In the genomic region with DNA sequence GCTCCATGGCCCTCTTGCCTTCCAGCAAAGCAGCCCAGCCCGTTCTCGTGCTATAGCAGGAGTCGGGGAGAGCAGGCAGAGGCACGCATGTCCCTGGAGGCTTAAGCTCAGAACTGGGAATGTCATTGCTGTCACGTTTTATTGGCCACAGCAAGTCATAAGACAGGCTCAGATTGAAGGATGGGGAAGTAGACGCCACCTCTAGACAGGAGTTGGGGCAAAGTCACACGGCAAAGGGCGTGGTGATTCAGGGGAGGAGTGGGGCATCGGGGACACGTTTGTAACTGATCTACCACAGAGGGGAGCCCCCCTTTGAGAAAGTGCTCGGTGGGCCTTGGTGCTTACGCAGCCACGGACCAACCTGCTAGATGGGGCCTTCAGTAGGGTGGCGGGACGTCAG, we compare ENCODE assay signal across 1 cellular context. TPM values are rescaled to one million over a fixed set of nuclear protein-coding genes. Genes with fewer than 3 reads are reported as not detected.
"Had no signal": no experiment of that assay in that cellular context is flagged by ENCODE, and none has a peak within 500 bp of the region (broad histone marks: within the 10 kb centered on the region; RNA-seq: fewer than 3 reads in every experiment).

No MANE protein-coding gene starts in this region.

RNA-seq across cellular contexts. Expression of a gene that starts 9.5 kb away (rescaled TPM):
- total RNA-seq: pulmonary artery endothelial cell had no signal
